ENCODE assay signal across 8 cellular contexts in genomic region chr5:147576646-147577535, GRCh38.
DNase-seq lines count a peak whose midpoint lies in the region; ATAC-seq and TF ChIP-seq lines count a peak whose summit lies in the region.

No MANE protein-coding gene starts in this region.

- peaks cover 19% of the 10 kb centered on the region for H3K9me3 Mint-ChIP-seq in activated CD4-positive, alpha-beta memory T cell treated with anti-CD3 and anti-CD28 coated beads for 36 hours

- TF ChIP-seq POLR2A in prostate gland (IDR thresholded peaks at IDR 0.05), result no peak

- no peak overlapping the region for H3K27ac ChIP-seq in prostate gland

- intact Hi-C loops in activated CD4-positive, alpha-beta memory T cell treated with anti-CD3 and anti-CD28 coated beads for 36 hours (cut with micrococcal nuclease), result loop anchor here (5.0 kb wide), 1 partner anchor 355 kb away; no protein-coding TSS in a partner anchor
- intact Hi-C loops in prostate gland (cut with DNase I), result loop anchor here (5.0 kb wide), 1 partner anchor 125 kb away; no protein-coding TSS in a partner anchor

- H3K27me3 Mint-ChIP-seq in activated CD4-positive, alpha-beta memory T cell treated with anti-CD3 and anti-CD28 coated beads for 36 hours, result no peaks in the 10 kb centered on the region

- H3K4me1 Mint-ChIP-seq in activated CD4-positive, alpha-beta memory T cell treated with anti-CD3 and anti-CD28 coated beads for 36 hours (ENCODE audit: low read depth), result no peaks in the 10 kb centered on the region

- ATAC-seq in GM19395 (IDR thresholded peaks at IDR 0.05; ENCODE audit: unreplicated experiment), result peak; percentile 96

- peaks cover 1% of the 10 kb centered on the region for H3K36me3 Mint-ChIP-seq in activated CD4-positive, alpha-beta memory T cell treated with anti-CD3 and anti-CD28 coated beads for 36 hours

- TF ChIP-seq CTCF in prostate gland (IDR thresholded peaks at IDR 0.05), result peak; percentile 51 to 77 (median 61)

- POLR2A ChIA-PET in activated CD4-positive, alpha-beta memory T cell treated with anti-CD3 and anti-CD28 coated beads for 36 hours (lab: Charles Lee), result interaction anchor here (0.7 kb wide), 1 partner anchor 25 kb away, joined by 4 read pairs; no protein-coding TSS in a partner anchor

- CTCF ChIA-PET in activated CD4-positive, alpha-beta memory T cell treated with anti-CD3 and anti-CD28 coated beads for 36 hours (lab: Charles Lee), result interaction anchor here (0.7 to 1.4 kb wide), 4 partner anchors 8 to 224 kb away, joined by 3 to 4 read pairs (median 4); no protein-coding TSS in a partner anchor

- no peak overlapping the region for H3K27ac Mint-ChIP-seq in activated CD4-positive, alpha-beta memory T cell treated with anti-CD3 and anti-CD28 coated beads for 36 hours

- 49% methylated on average over 15 of the region's 15 CpGs for WGBS in prostate gland

- H3K4me1 ChIP-seq in prostate gland (replicated peaks), result no peaks in the 10 kb centered on the region

- H3K4me3 ChIP-seq in prostate gland, result no peak overlapping the region

- no peaks in the 10 kb centered on the region for H3K9me3 ChIP-seq in prostate gland

- H3K27me3 ChIP-seq in prostate gland (replicated peaks; ENCODE audit: insufficient read depth), result no peaks in the 10 kb centered on the region

- no peak overlapping the region for H3K4me3 Mint-ChIP-seq in activated CD4-positive, alpha-beta memory T cell treated with anti-CD3 and anti-CD28 coated beads for 36 hours

- H3K36me3 ChIP-seq in prostate gland, result no peaks in the 10 kb centered on the region

- DNase-seq in EL, result peak; percentile 47
- DNase-seq in HuH-7 (ENCODE audit: low spot score), result peak; percentile 19
- DNase-seq in activated CD4-positive, alpha-beta memory T cell treated with anti-CD3 and anti-CD28 coated beads for 36 hours, result peak; percentile 44
- peak; percentile 17 for DNase-seq in germinal center (ENCODE audit: low spot score)
- DNase-seq in prostate gland (ENCODE audit: low spot score), result peak; percentile 19
- DNase-seq in globus pallidus (ENCODE audit: low spot score), result no peak
- no peak for DNase-seq in AML-193 (lab: John Stamatoyannopoulos, UW)

Comparison
In these comparisons a context has a peak if more than half of its experiments do, and no peak if none do; other contexts are left out.
1. DNase-seq: peak in EL (single experiment), HuH-7 (single experiment), activated CD4-positive, alpha-beta memory T cell treated with anti-CD3 and anti-CD28 coated beads for 36 hours (single experiment), germinal center (single experiment) and prostate gland (single experiment); none in globus pallidus (single experiment) and AML-193 (0 of 2).